1 cellular context compared by ENCODE assay signal in the genomic region with DNA sequence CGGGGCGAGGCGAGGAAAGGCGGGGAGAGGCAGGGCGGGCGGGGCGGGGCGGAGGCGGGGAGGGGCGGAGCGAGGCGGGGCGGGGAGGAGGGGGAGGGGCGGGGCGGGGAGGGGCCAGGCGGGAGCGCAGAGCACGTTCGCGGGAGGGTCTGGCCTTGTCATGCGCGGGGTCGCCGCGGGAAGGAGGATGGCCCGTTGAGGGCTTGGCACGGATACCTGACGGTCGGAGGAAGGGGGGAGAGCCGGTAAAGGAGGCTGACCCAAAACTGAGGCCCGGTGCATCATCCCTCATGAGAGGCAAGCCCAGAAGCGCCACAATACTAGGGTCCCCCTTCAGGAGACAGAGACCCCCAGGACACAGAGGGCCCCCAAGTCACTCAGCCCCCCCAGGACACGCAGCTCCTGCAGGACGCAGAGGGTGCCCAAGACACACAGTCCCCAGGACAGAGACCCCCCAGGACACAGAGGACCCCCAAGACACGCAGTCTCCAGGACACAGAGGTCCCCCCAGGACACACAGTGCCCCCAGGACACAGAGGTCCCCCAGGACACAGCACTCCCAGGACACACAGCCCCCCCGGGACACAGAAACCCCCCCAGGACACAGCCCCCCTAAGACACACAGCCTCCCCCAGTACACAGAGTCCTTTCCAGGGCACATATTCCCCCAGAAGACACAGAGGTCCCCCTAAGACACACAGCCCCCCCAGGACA.
TF ChIP-seq lines count a peak whose summit lies in the region.

No MANE protein-coding gene starts in this region.

TF ChIP-seq in K562, 482 proteins besides CTCF, POLR2A, EP300 and RAD21 (continued from another document):
- TF ChIP-seq ZNF592 (IDR thresholded peaks at IDR 0.05): no peak
- no peak for TF ChIP-seq ZNF197 (CRISPR knock-in tag; IDR thresholded peaks at IDR 0.05; ENCODE audit: low read depth)
- no peak for TF ChIP-seq IRF1 (CRISPR knock-in tag; IDR thresholded peaks at IDR 0.05; ENCODE audit: borderline replicate concordance)
- no peak for TF ChIP-seq BRCA1 (IDR thresholded peaks at IDR 0.05)
- TF ChIP-seq BRCA1 (CRISPR knock-in tag; IDR thresholded peaks at IDR 0.05): no peak
- TF ChIP-seq ZNF239 (CRISPR knock-in tag; IDR thresholded peaks at IDR 0.05): no peak
- no peak for TF ChIP-seq CREBBP (IDR thresholded peaks at IDR 0.05; ENCODE audit: low read depth, low read length)
- no peak for TF ChIP-seq ATF7 (IDR thresholded peaks at IDR 0.05)
- no peak for TF ChIP-seq HOXB6 (CRISPR knock-in tag; IDR thresholded peaks at IDR 0.05; ENCODE audit: borderline replicate concordance)
- TF ChIP-seq OTX1 (CRISPR knock-in tag; IDR thresholded peaks at IDR 0.05): no peak
- no peak for TF ChIP-seq ZNF133 (CRISPR knock-in tag; IDR thresholded peaks at IDR 0.05)
- TF ChIP-seq SAP30 (IDR thresholded peaks at IDR 0.05; ENCODE audit: borderline replicate concordance, insufficient read depth, low read depth, low read length, poor library complexity, severe bottlenecking): no peak
- no peak for TF ChIP-seq ZNF146 (CRISPR knock-in tag; IDR thresholded peaks at IDR 0.05; ENCODE audit: unreplicated experiment)
- TF ChIP-seq ZNF77 (CRISPR knock-in tag; IDR thresholded peaks at IDR 0.05): no peak
- TF ChIP-seq HNRNPK (IDR thresholded peaks at IDR 0.05; ENCODE audit: low read depth, low read length, poor library complexity, severe bottlenecking): peak; percentile 82
- TF ChIP-seq MTA2 (IDR thresholded peaks at IDR 0.05; ENCODE audit: low read depth): no peak
- TF ChIP-seq MCM3 (IDR thresholded peaks at IDR 0.05): no peak
- TF ChIP-seq, protein P1, sequence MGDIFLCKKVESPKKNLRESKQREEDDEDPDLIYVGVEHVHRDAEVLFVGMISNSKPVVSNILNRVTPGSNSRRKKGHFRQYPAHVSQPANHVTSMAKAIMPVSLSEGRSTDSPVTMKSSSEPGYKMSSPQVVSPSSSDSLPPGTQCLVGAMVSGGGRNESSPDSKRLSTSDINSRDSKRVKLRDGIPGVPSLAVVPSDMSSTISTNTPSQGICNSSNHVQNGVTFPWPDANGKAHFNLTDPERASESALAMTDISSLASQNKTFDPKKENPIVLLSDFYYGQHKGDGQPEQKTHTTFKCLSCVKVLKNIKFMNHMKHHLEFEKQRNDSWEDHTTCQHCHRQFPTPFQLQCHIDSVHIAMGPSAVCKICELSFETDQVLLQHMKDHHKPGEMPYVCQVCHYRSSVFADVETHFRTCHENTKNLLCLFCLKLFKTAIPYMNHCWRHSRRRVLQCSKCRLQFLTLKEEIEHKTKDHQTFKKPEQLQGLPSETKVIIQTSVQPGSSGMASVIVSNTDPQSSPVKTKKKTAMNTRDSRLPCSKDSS (IDR thresholded peaks at IDR 0.05; ENCODE audit: low read depth, partially characterized antibody): no peak
- no peak for TF ChIP-seq ZNF785 (CRISPR knock-in tag; IDR thresholded peaks at IDR 0.05)
- TF ChIP-seq ZNF589 (CRISPR knock-in tag; IDR thresholded peaks at IDR 0.05; ENCODE audit: low read depth): no peak
- TF ChIP-seq XRCC3 (IDR thresholded peaks at IDR 0.05): no peak
- TF ChIP-seq PHTF2 (CRISPR knock-in tag; IDR thresholded peaks at IDR 0.05): no peak
- no peak for TF ChIP-seq HMGXB4 (CRISPR knock-in tag; IDR thresholded peaks at IDR 0.05)
- TF ChIP-seq HIVEP1 (CRISPR knock-in tag; IDR thresholded peaks at IDR 0.05): no peak
- TF ChIP-seq, protein P2, sequence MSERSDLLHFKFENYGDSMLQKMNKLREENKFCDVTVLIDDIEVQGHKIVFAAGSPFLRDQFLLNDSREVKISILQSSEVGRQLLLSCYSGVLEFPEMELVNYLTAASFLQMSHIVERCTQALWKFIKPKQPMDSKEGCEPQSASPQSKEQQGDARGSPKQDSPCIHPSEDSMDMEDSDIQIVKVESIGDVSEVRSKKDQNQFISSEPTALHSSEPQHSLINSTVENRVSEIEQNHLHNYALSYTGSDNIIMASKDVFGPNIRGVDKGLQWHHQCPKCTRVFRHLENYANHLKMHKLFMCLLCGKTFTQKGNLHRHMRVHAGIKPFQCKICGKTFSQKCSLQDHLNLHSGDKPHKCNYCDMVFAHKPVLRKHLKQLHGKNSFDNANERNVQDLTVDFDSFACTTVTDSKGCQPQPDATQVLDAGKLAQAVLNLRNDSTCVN (CRISPR knock-in tag; IDR thresholded peaks at IDR 0.05): no peak
- TF ChIP-seq ZNF124 (CRISPR knock-in tag; IDR thresholded peaks at IDR 0.05): no peak
- TF ChIP-seq, protein P3, sequence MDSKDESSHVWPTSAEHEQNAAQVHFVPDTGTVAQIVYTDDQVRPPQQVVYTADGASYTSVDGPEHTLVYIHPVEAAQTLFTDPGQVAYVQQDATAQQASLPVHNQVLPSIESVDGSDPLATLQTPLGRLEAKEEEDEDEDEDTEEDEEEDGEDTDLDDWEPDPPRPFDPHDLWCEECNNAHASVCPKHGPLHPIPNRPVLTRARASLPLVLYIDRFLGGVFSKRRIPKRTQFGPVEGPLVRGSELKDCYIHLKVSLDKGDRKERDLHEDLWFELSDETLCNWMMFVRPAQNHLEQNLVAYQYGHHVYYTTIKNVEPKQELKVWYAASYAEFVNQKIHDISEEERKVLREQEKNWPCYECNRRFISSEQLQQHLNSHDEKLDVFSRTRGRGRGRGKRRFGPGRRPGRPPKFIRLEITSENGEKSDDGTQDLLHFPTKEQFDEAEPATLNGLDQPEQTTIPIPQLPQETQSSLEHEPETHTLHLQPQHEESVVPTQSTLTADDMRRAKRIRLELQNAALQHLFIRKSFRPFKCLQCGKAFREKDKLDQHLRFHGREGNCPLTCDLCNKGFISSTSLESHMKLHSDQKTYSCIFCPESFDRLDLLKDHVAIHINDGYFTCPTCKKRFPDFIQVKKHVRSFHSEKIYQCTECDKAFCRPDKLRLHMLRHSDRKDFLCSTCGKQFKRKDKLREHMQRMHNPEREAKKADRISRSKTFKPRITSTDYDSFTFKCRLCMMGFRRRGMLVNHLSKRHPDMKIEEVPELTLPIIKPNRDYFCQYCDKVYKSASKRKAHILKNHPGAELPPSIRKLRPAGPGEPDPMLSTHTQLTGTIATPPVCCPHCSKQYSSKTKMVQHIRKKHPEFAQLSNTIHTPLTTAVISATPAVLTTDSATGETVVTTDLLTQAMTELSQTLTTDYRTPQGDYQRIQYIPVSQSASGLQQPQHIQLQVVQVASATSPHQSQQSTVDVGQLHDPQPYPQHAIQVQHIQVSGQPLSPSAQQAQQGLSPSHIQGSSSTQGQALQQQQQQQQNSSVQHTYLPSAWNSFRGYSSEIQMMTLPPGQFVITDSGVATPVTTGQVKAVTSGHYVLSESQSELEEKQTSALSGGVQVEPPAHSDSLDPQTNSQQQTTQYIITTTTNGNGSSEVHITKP (IDR thresholded peaks at IDR 0.05; ENCODE audit: partially characterized antibody): no peak
- TF ChIP-seq TAF9B (IDR thresholded peaks at IDR 0.05; ENCODE audit: partially characterized antibody): no peak
- no peak for TF ChIP-seq CCNT2 (IDR thresholded peaks at IDR 0.05; ENCODE audit: borderline replicate concordance, extremely low read depth, insufficient read length, low read depth, low read length)
- TF ChIP-seq TSC22D4 (tag; IDR thresholded peaks at IDR 0.05): no peak
- TF ChIP-seq, protein P4, sequence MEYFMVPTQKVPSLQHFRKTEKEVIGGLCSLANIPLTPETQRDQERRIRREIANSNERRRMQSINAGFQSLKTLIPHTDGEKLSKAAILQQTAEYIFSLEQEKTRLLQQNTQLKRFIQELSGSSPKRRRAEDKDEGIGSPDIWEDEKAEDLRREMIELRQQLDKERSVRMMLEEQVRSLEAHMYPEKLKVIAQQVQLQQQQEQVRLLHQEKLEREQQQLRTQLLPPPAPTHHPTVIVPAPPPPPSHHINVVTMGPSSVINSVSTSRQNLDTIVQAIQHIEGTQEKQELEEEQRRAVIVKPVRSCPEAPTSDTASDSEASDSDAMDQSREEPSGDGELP (CRISPR knock-in tag; IDR thresholded peaks at IDR 0.05; ENCODE audit: borderline replicate concordance): no peak
- TF ChIP-seq, protein P5, sequence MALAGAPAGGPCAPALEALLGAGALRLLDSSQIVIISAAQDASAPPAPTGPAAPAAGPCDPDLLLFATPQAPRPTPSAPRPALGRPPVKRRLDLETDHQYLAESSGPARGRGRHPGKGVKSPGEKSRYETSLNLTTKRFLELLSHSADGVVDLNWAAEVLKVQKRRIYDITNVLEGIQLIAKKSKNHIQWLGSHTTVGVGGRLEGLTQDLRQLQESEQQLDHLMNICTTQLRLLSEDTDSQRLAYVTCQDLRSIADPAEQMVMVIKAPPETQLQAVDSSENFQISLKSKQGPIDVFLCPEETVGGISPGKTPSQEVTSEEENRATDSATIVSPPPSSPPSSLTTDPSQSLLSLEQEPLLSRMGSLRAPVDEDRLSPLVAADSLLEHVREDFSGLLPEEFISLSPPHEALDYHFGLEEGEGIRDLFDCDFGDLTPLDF (CRISPR knock-in tag; IDR thresholded peaks at IDR 0.05): no peak
